ENCODE assay signal across 18 cellular contexts in genomic region chr17:32673964-32674363, GRCh38.
"Had no signal": no experiment of that assay in that cellular context is flagged by ENCODE, and none has a peak within 500 bp of the region (broad histone marks: within the 10 kb centered on the region; RNA-seq: fewer than 3 reads in every experiment).

No MANE protein-coding gene starts in this region.

- H3K27ac ChIP-seq: colonic mucosa, heart left ventricle, lower lobe of right lung, neural progenitor cell, ovary, thyroid gland, vagina had no signal

- H3K36me3 ChIP-seq: colonic mucosa, heart left ventricle, lower lobe of right lung, neural progenitor cell, ovary, thyroid gland, vagina had no signal

- ATAC-seq: heart left ventricle; left colon; lower lobe of right lung; stimulated activated memory B cell treated with anti-CD40 and anti-IgM and Interleukin-4, amounts not matched to agents 10 μg/mL and 1 μg/mL and 100 μg/mL, for 72 hours had no signal

- H3K4me3 ChIP-seq: colonic mucosa, heart left ventricle, lower lobe of right lung, neural progenitor cell, ovary, thyroid gland, vagina had no signal

- H3K9me3 ChIP-seq: colonic mucosa, lower lobe of right lung, ovary, thyroid gland, vagina had no signal

- DNase-seq: activated CD4-positive, alpha-beta T cell treated with anti-CD3 and anti-CD28 coated beads, Interleukin-2, amount 10 ng/mL, durations not matched to agents 7 days and 5 days; activated CD4-positive, CD25-positive, alpha-beta regulatory T cell; activated CD8-positive, alpha-beta memory T cell treated with anti-CD3 and anti-CD28 coated beads for 24 hours; activated naive CD8-positive, alpha-beta T cell treated with anti-CD3 and anti-CD28 coated beads, Interleukin-2, amount 10 ng/mL, durations not matched to agents 7 days and 5 days; anterior cingulate cortex; colonic mucosa; effector CD8-positive, alpha-beta T cell; heart left ventricle; left colon; lower lobe of right lung; midbrain; naive B cell; ovary; thyroid gland had no signal

- FAIRE-seq: frontal cortex had no signal

- H3K27me3 ChIP-seq: colonic mucosa, heart left ventricle, neural progenitor cell, ovary, thyroid gland, vagina had no signal

- H3K4me1 ChIP-seq: colonic mucosa, neural progenitor cell, thyroid gland, vagina had no signal
